24 cellular contexts compared by ENCODE assay signal in the genomic region with DNA sequence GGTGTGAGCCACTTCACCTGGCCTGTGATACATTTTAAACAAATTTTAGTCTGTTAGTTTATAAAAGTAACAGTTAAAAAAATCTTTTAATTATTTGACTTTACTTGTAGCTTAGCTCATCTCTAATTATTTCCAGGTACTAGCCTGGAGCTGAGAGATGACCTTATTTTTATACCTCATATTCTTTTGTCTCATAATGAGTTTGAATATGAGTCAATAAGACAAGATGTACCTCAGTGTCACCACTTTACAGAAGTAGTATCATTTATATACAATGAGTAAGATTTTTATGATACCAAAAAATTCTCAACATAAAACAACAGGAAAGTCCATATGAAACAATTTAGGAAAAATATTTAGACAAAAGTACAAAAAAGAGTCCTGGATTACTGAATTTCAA. TPM values are rescaled to one million over a fixed set of nuclear protein-coding genes. Genes with fewer than 3 reads are reported as not detected.
A peak's percentile ranks its signal among the peaks of the same experiment; 100 is the strongest.
DNase-seq lines count a peak whose midpoint lies in the region; ATAC-seq and TF ChIP-seq lines count a peak whose summit lies in the region.
"Had no signal": no experiment of that assay in that cellular context is flagged by ENCODE, and none has a peak within 500 bp of the region (broad histone marks: within the 10 kb centered on the region; RNA-seq: fewer than 3 reads in every experiment).

No MANE protein-coding gene starts in this region.

- H3K9me3 ChIP-seq in BLaER1 treated with 17β-estradiol and CSF1 and Interleukin-3, amounts not matched to agents 10 nM and 100 nM (replicated peaks in 1 of 11), result no peaks in the 10 kb centered on the region
- no peaks in the 10 kb centered on the region for H3K9me3 ChIP-seq in trophoblast cell (ENCODE audit: insufficient read depth, low read depth, low read length)
- H3K9me3 ChIP-seq: SJCRH30 had no signal

- H2AK5ac ChIP-seq in trophoblast cell (ENCODE audit: low read length), result no peak overlapping the region

- no peak for TF ChIP-seq CTCF in activated CD8-positive, alpha-beta T cell treated with anti-CD3 and anti-CD28 coated beads for 36 hours (IDR thresholded peaks at IDR 0.05)
- no peak for TF ChIP-seq CTCF in activated B cell treated with CpG ODN at 0.5 μM for 24 hours (IDR thresholded peaks at IDR 0.05)

- no peak overlapping the region for H3K14ac ChIP-seq in trophoblast cell (ENCODE audit: low read length)

- 0 out of 22 replicates have a peak overlapping the region, but pooled peaks of 1 of the 11 experiments have one; percentile 5 for H3K27ac ChIP-seq in BLaER1 treated with 17β-estradiol and CSF1 and Interleukin-3, amounts not matched to agents 10 nM and 100 nM
- no peak overlapping the region for H3K27ac ChIP-seq in trophoblast cell (ENCODE audit: low read depth, low read length)
- H3K27ac ChIP-seq: SJCRH30 had no signal

- no peak overlapping the region for H4K8ac ChIP-seq in trophoblast cell (ENCODE audit: low read depth, low read length)

- CTCF ChIA-PET in activated CD8-positive, alpha-beta T cell treated with anti-CD3 and anti-CD28 coated beads for 36 hours (lab: Charles Lee), result no interaction called here
- CTCF ChIA-PET in activated CD8-positive, alpha-beta T cell treated with anti-CD3 and anti-CD28 coated beads, Interleukin-2, amount 10 ng/mL, durations not matched to agents 7 days and 5 days (lab: Charles Lee), result interaction anchor here (1.6 kb wide), 1 partner anchor 20 kb away, joined by 4 read pairs; no protein-coding TSS in a partner anchor
- CTCF ChIA-PET in activated B cell treated with CpG ODN at 0.5 μM for 24 hours (lab: Charles Lee), result no interaction called here

- H3K27me3 ChIP-seq in BLaER1 treated with 17β-estradiol and CSF1 and Interleukin-3, amounts not matched to agents 10 nM and 100 nM, result no peaks in the 10 kb centered on the region
- no peaks in the 10 kb centered on the region for H3K27me3 ChIP-seq in trophoblast cell (ENCODE audit: insufficient read depth, low read length)

- peaks cover 0 to 22% (median 6%) of the 10 kb centered on the region in 10 experiments; a peak in 8 of 20 replicates for H3K4me1 ChIP-seq in BLaER1 treated with 17β-estradiol and CSF1 and Interleukin-3, amounts not matched to agents 10 nM and 100 nM
- peaks cover 3 to 8% of the 10 kb centered on the region in 2 experiments for H3K4me1 ChIP-seq in trophoblast cell (ENCODE audit: control insufficient read depth in 1 of 2, insufficient read depth in 2 of 2, low read length in 2 of 2)

- H3K36me3 Mint-ChIP-seq in activated CD8-positive, alpha-beta T cell treated with anti-CD3 and anti-CD28 coated beads for 36 hours (ENCODE audit: low read depth), result peaks cover 2% of the 10 kb centered on the region
- peaks cover 1% of the 10 kb centered on the region for H3K36me3 Mint-ChIP-seq in activated CD8-positive, alpha-beta T cell treated with anti-CD3 and anti-CD28 coated beads, Interleukin-2, amount 10 ng/mL, durations not matched to agents 7 days and 5 days (ENCODE audit: low read depth)
- H3K36me3 Mint-ChIP-seq in activated B cell treated with CpG ODN at 0.5 μM for 24 hours (ENCODE audit: low read depth), result no peaks in the 10 kb centered on the region
- H3K36me3 Mint-ChIP-seq: CD14-positive monocyte had no signal

- no peaks in the 10 kb centered on the region for H4K20me1 ChIP-seq in BLaER1 treated with 17β-estradiol and CSF1 and Interleukin-3, amounts not matched to agents 10 nM and 100 nM

- peak overlapping the region; percentile 90 for H2BK12ac ChIP-seq in trophoblast cell (ENCODE audit: low read length)

- H3K27me3 Mint-ChIP-seq in activated CD8-positive, alpha-beta T cell treated with anti-CD3 and anti-CD28 coated beads for 36 hours, result peaks cover 15% of the 10 kb centered on the region
- H3K27me3 Mint-ChIP-seq in activated CD8-positive, alpha-beta T cell treated with anti-CD3 and anti-CD28 coated beads, Interleukin-2, amount 10 ng/mL, durations not matched to agents 7 days and 5 days (ENCODE audit: low read depth), result no peaks in the 10 kb centered on the region
- H3K27me3 Mint-ChIP-seq in activated B cell treated with CpG ODN at 0.5 μM for 24 hours, result peaks cover 5% of the 10 kb centered on the region

- H3K79me1 ChIP-seq in trophoblast cell (ENCODE audit: low read length), result peaks cover 6% of the 10 kb centered on the region

- H3K4ac ChIP-seq in trophoblast cell (ENCODE audit: low read depth, low read length), result no peak overlapping the region

- ATAC-seq in activated CD8-positive, alpha-beta T cell treated with anti-CD3 and anti-CD28 coated beads for 36 hours, result peak; percentile 55
- ATAC-seq in activated CD8-positive, alpha-beta T cell treated with anti-CD3 and anti-CD28 coated beads, Interleukin-2, amount 10 ng/mL, durations not matched to agents 7 days and 5 days, result no peak
- ATAC-seq in activated B cell treated with CpG ODN at 0.5 μM for 24 hours (ENCODE audit: low read depth) (peak; percentile 22), HG02759 (IDR thresholded peaks at IDR 0.05; ENCODE audit: unreplicated experiment) (no peak)
- ATAC-seq: PC-3, Right ventricle myocardium inferior, SK-N-SH treated with all-trans-retinoic acid at 6 μM for 48 hours had no signal

- intact Hi-C loops in activated CD8-positive, alpha-beta T cell treated with anti-CD3 and anti-CD28 coated beads for 36 hours (cut with micrococcal nuclease), result no loop called here
- intact Hi-C loops in activated B cell treated with CpG ODN at 0.5 μM for 24 hours (cut with micrococcal nuclease), result loop anchor here (1.0 to 5.0 kb wide), 4 partner anchors 21 to 58 kb away; partner anchors contain the start of gene RPL21

- H3K4me2 ChIP-seq in BLaER1 treated with 17β-estradiol and CSF1 and Interleukin-3, amounts not matched to agents 10 nM and 100 nM, result peak overlapping the region in 7 of 11 experiments; percentile 6 to 52 (median 21); a peak in 8 of 22 replicates
- no peak overlapping the region for H3K4me2 ChIP-seq in trophoblast cell (ENCODE audit: low read length)

- H4K12ac ChIP-seq in trophoblast cell (ENCODE audit: low read depth, low read length), result no peak overlapping the region

- no peak overlapping the region for H2AFZ ChIP-seq in trophoblast cell (ENCODE audit: insufficient read depth, low read length, poor library complexity)

- H3K4me3 Mint-ChIP-seq in activated CD8-positive, alpha-beta T cell treated with anti-CD3 and anti-CD28 coated beads for 36 hours, result no peak overlapping the region
- no peak overlapping the region for H3K4me3 Mint-ChIP-seq in activated CD8-positive, alpha-beta T cell treated with anti-CD3 and anti-CD28 coated beads, Interleukin-2, amount 10 ng/mL, durations not matched to agents 7 days and 5 days
- H3K4me3 Mint-ChIP-seq in activated B cell treated with CpG ODN at 0.5 μM for 24 hours, result no peak overlapping the region
- H3K4me3 Mint-ChIP-seq: CD14-positive monocyte; CD8-positive, alpha-beta memory T cell had no signal

- no peak overlapping the region for H2BK120ac ChIP-seq in trophoblast cell (ENCODE audit: insufficient read depth, low read length, poor library complexity)

- no peak overlapping the region for H3K9ac ChIP-seq in BLaER1 treated with 17β-estradiol and CSF1 and Interleukin-3, amounts not matched to agents 10 nM and 100 nM
- no peak overlapping the region for H3K9ac ChIP-seq in trophoblast cell (ENCODE audit: low read length)

- peaks cover 2% of the 10 kb centered on the region for H3K9me3 Mint-ChIP-seq in activated CD8-positive, alpha-beta T cell treated with anti-CD3 and anti-CD28 coated beads for 36 hours
- H3K9me3 Mint-ChIP-seq in activated CD8-positive, alpha-beta T cell treated with anti-CD3 and anti-CD28 coated beads, Interleukin-2, amount 10 ng/mL, durations not matched to agents 7 days and 5 days (ENCODE audit: insufficient read depth), result no peaks in the 10 kb centered on the region
- H3K9me3 Mint-ChIP-seq in activated B cell treated with CpG ODN at 0.5 μM for 24 hours, result no peaks in the 10 kb centered on the region

- no peak overlapping the region for H2BK5ac ChIP-seq in trophoblast cell (ENCODE audit: low read depth, low read length, poor library complexity)

- H3K36me3 ChIP-seq in BLaER1 treated with 17β-estradiol and CSF1 and Interleukin-3, amounts not matched to agents 10 nM and 100 nM, result no peaks in the 10 kb centered on the region
- H3K36me3 ChIP-seq in trophoblast cell (ENCODE audit: control insufficient read depth in 1 of 2, insufficient read depth in 2 of 2, low read length in 2 of 2), result no peaks in the 10 kb centered on the region
- H3K36me3 ChIP-seq: SJCRH30 had no signal

- H4K91ac ChIP-seq in trophoblast cell (ENCODE audit: low read depth, low read length), result no peak overlapping the region

- H3K23ac ChIP-seq in trophoblast cell (ENCODE audit: low read length), result no peak overlapping the region

- no peak overlapping the region for H3K18ac ChIP-seq in trophoblast cell (ENCODE audit: low read length)

- H3K79me2 ChIP-seq in trophoblast cell (ENCODE audit: control insufficient read depth, insufficient read depth, low read length, poor library complexity), result no peaks in the 10 kb centered on the region

- no peak overlapping the region for H3K4me3 ChIP-seq in BLaER1 treated with 17β-estradiol and CSF1 and Interleukin-3, amounts not matched to agents 10 nM and 100 nM
- H3K4me3 ChIP-seq in trophoblast cell (ENCODE audit: low read depth, low read length), result no peak overlapping the region
- H3K4me3 ChIP-seq: SJCRH30 had no signal

- POLR2A ChIA-PET in activated CD8-positive, alpha-beta T cell treated with anti-CD3 and anti-CD28 coated beads for 36 hours (lab: Charles Lee), result no interaction called here
- POLR2A ChIA-PET in activated CD8-positive, alpha-beta T cell treated with anti-CD3 and anti-CD28 coated beads, Interleukin-2, amount 10 ng/mL, durations not matched to agents 7 days and 5 days (lab: Charles Lee), result no interaction called here
- POLR2A ChIA-PET in activated B cell treated with CpG ODN at 0.5 μM for 24 hours (lab: Charles Lee), result interaction anchor here (0.6 to 1.7 kb wide), 4 partner anchors 23 to 183 kb away, joined by 4 to 10 read pairs (median 5); partner anchors contain the start of gene RPL21

- H3K4me1 Mint-ChIP-seq in activated CD8-positive, alpha-beta T cell treated with anti-CD3 and anti-CD28 coated beads for 36 hours (ENCODE audit: low read depth), result peaks cover 10% of the 10 kb centered on the region
- H3K4me1 Mint-ChIP-seq in activated CD8-positive, alpha-beta T cell treated with anti-CD3 and anti-CD28 coated beads, Interleukin-2, amount 10 ng/mL, durations not matched to agents 7 days and 5 days (ENCODE audit: low read depth), result peaks cover 9% of the 10 kb centered on the region
- peaks cover 17% of the 10 kb centered on the region for H3K4me1 Mint-ChIP-seq in activated B cell treated with CpG ODN at 0.5 μM for 24 hours
- H3K4me1 Mint-ChIP-seq: CD14-positive monocyte; CD8-positive, alpha-beta memory T cell had no signal

- no peak for DNase-seq in activated CD8-positive, alpha-beta T cell treated with anti-CD3 and anti-CD28 coated beads for 36 hours
- no peak for DNase-seq in activated CD8-positive, alpha-beta T cell treated with anti-CD3 and anti-CD28 coated beads, Interleukin-2, amount 10 ng/mL, durations not matched to agents 7 days and 5 days
- DNase-seq in activated B cell treated with CpG ODN at 0.5 μM for 24 hours (no peak), trophoblast cell (no peak), amygdala (lab: John Stamatoyannopoulos, UW) (no peak), Ammon's horn (ENCODE audit: low spot score) (no peak)
- DNase-seq: CD8-positive, alpha-beta memory T cell; DMS153; DND-41; Kasumi-1; NCI-H1092 treated with DMSO at 0.1 percent for 48 hours; NCI-H1436; NCI-H187; NCI-H2081 treated with DMSO at 0.1 percent for 48 hours; NCI-H2171; NCI-H524; NCI-H774; PC-3 had no signal

- H3K27ac Mint-ChIP-seq in activated CD8-positive, alpha-beta T cell treated with anti-CD3 and anti-CD28 coated beads for 36 hours, result no peak overlapping the region
- no peak overlapping the region for H3K27ac Mint-ChIP-seq in activated CD8-positive, alpha-beta T cell treated with anti-CD3 and anti-CD28 coated beads, Interleukin-2, amount 10 ng/mL, durations not matched to agents 7 days and 5 days
- H3K27ac Mint-ChIP-seq in activated B cell treated with CpG ODN at 0.5 μM for 24 hours, result peak overlapping the region; percentile 64
- H3K27ac Mint-ChIP-seq: CD14-positive monocyte; CD8-positive, alpha-beta memory T cell had no signal

RNA-seq across cellular contexts. Expression of gene USP12, which starts 21.3 kb away (rescaled TPM):
- total RNA-seq in activated CD8-positive, alpha-beta T cell treated with anti-CD3 and anti-CD28 coated beads for 36 hours, result 10 to 100 TPM; 35.7 to 40.1 TPM
- total RNA-seq in activated CD8-positive, alpha-beta T cell treated with anti-CD3 and anti-CD28 coated beads, Interleukin-2, amount 10 ng/mL, durations not matched to agents 7 days and 5 days, result 10 to 100 TPM; 19.3 to 19.8 TPM
- total RNA-seq in activated B cell treated with CpG ODN at 0.5 μM for 24 hours, result 52.0 and 58.8 TPM in 2 replicates
- 27.7 and 29.0 TPM in 2 replicates for polyA plus RNA-seq in trophoblast cell (2013)

RNA-seq across cellular contexts. Expression of gene RPL21, which starts 58.5 kb away (rescaled TPM):
- total RNA-seq in activated CD8-positive, alpha-beta T cell treated with anti-CD3 and anti-CD28 coated beads for 36 hours, result 1,000 to 10,000 TPM; 1,401 to 1,445 TPM
- 100 to 1,000 TPM; 784 to 807 TPM for total RNA-seq in activated CD8-positive, alpha-beta T cell treated with anti-CD3 and anti-CD28 coated beads, Interleukin-2, amount 10 ng/mL, durations not matched to agents 7 days and 5 days
- 1,996 and 2,528 TPM in 2 replicates for total RNA-seq in activated B cell treated with CpG ODN at 0.5 μM for 24 hours
- 1,957 and 1,968 TPM in 2 replicates for polyA plus RNA-seq in trophoblast cell (2013)

Comparison
In these comparisons a context has a peak if more than half of its experiments do, and no peak if none do; other contexts are left out.
1. ATAC-seq: peak in activated CD8-positive, alpha-beta T cell treated with anti-CD3 and anti-CD28 coated beads for 36 hours (single experiment) and activated B cell treated with CpG ODN at 0.5 μM for 24 hours (single experiment); none in activated CD8-positive, alpha-beta T cell treated with anti-CD3 and anti-CD28 coated beads, Interleukin-2, amount 10 ng/mL, durations not matched to agents 7 days and 5 days (single experiment) and HG02759 (single experiment).